Comparison of ENCODE assay signal across 1 cellular context in the genomic region with DNA sequence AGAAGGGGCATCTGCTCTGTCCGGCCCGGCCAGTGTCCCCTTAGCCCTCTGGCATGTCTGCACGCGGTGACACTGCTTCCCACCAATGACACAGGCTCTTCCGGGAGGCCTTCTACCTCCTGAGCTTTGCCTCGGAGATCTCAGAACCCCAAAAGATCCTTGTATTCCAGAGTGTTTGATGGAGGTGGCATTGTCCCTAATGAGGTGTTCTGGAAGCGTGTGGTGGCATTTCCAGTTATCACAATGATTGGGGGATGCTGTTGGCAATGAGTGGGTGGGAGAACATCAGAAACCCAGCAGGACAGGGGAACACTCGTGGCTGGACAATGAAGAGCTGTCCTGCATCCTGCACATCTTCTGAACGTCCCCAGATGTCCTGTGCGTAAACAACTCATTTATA.
TF ChIP-seq lines count a peak whose summit lies in the region.

No MANE protein-coding gene starts in this region.

TF ChIP-seq in A549, 52 proteins besides CTCF, POLR2A, EP300 and RAD21 (continued from another document):
- TF ChIP-seq FOSL2 (IDR thresholded peaks at IDR 0.05) = no peak
- TF ChIP-seq FOSL2 (CRISPR knock-in tag; IDR thresholded peaks at IDR 0.05) = no peak
TF ChIP-seq in A549: peak in this region for 0.
